8 cellular contexts compared by ENCODE assay signal in genomic region chr14:92121670-92122350, GRCh38. TPM values are rescaled to one million over a fixed set of nuclear protein-coding genes. Genes with fewer than 3 reads are reported as not detected.
DNase-seq lines count a peak whose midpoint lies in the region; ATAC-seq lines count a peak whose summit lies in the region.

Gene CPSF2, plus strand, starts transcription at chr14:92121969. Its CDS starts 9,016 bp downstream, at chr14:92130985.
Gene NDUFB1, minus strand, starts transcription at chr14:92121706. Its CDS starts 4,069 bp downstream, at chr14:92117637.

- H3K36me3 ChIP-seq in CD4-positive, CD25-positive, alpha-beta regulatory T cell (ENCODE audit: control insufficient read depth, insufficient read depth, low read length) = peaks cover 9% of the 10 kb centered on the region
- peaks cover 4% of the 10 kb centered on the region for H3K36me3 ChIP-seq in ectodermal cell (ENCODE audit: control insufficient read depth, insufficient read depth, low read length)

- H3K4me3 Mint-ChIP-seq in CD4-positive, CD25-positive, alpha-beta regulatory T cell = peak within 1 kb of the TSS; percentile 96 to 99 (median 98)

- 0% methylated on average over 55 of the region's 55 CpGs for WGBS in ectodermal cell, 2 experiments

- H3K9me3 ChIP-seq in CD4-positive, CD25-positive, alpha-beta regulatory T cell (ENCODE audit: control insufficient read depth in 2 of 2, low read length in 2 of 2) = no peaks in the 10 kb centered on the region
- no peaks in the 10 kb centered on the region for H3K9me3 ChIP-seq in ectodermal cell (ENCODE audit: control insufficient read depth, low read length)

- H3K4me1 ChIP-seq in CD4-positive, CD25-positive, alpha-beta regulatory T cell (ENCODE audit: control insufficient read depth, insufficient read depth, low read length, poor library complexity, severe bottlenecking) = peaks cover 45% of the 10 kb centered on the region
- peaks cover 5% of the 10 kb centered on the region for H3K4me1 ChIP-seq in ectodermal cell (ENCODE audit: control insufficient read depth, insufficient read depth, low read length)

- peak within 1 kb of the TSS; percentile 91 for H3K27ac ChIP-seq in CD4-positive, CD25-positive, alpha-beta regulatory T cell (ENCODE audit: insufficient read depth, low read length, poor library complexity, severe bottlenecking)
- peak within 1 kb of the TSS; percentile 97 for H3K27ac ChIP-seq in ectodermal cell (ENCODE audit: insufficient read depth, low read depth, low read length, poor library complexity, severe bottlenecking)

- H3K27me3 ChIP-seq in CD4-positive, CD25-positive, alpha-beta regulatory T cell (ENCODE audit: control insufficient read depth, insufficient read depth, low read length) = no peaks in the 10 kb centered on the region
- H3K27me3 ChIP-seq in ectodermal cell (ENCODE audit: control insufficient read depth, insufficient read depth, low read length, poor library complexity, severe bottlenecking) = no peaks in the 10 kb centered on the region

- peak; percentile 80 to 89 (median 89) for DNase-seq in CD4-positive, CD25-positive, alpha-beta regulatory T cell
- peak; percentile 75 for DNase-seq in NCI-H82 treated with DMSO at 0.1 percent for 48 hours (lab: John Stamatoyannopoulos, UW; ENCODE audit: unreplicated experiment)
- peak; percentile 62 to 79 for DNase-seq in activated CD8-positive, alpha-beta memory T cell treated with anti-CD3 and anti-CD28 coated beads for 1 hour (ENCODE audit: extremely low read depth in 1 of 2, low read depth in 1 of 2)
- peak; percentile 86 for DNase-seq in lung microvascular endothelial cell (ENCODE audit: low read depth in 2 of 2)
- peak; percentile 73 for DNase-seq in stimulated activated CD8-positive, alpha-beta memory T cell treated with anti-CD3 and anti-CD28 coated beads, Interleukin-12 subunit alpha, Interleukin-12 subunit beta, amount 100 ng/mL, for 1 hour (ENCODE audit: low read depth)

- peaks cover 0 to 2% (median 0%) of the 10 kb centered on the region in 7 donors for H3K9me3 Mint-ChIP-seq in CD4-positive, CD25-positive, alpha-beta regulatory T cell

- H3K4me3 ChIP-seq in CD4-positive, CD25-positive, alpha-beta regulatory T cell (ENCODE audit: low read depth, low read length) = peak within 1 kb of the TSS; percentile 95
- H3K4me3 ChIP-seq in ectodermal cell (ENCODE audit: insufficient read depth, low read depth, low read length) = peak within 1 kb of the TSS; percentile 78

- peak within 1 kb of the TSS; percentile 100 for H3K27ac Mint-ChIP-seq in CD4-positive, CD25-positive, alpha-beta regulatory T cell

- ATAC-seq in CD4-positive, CD25-positive, alpha-beta regulatory T cell (ENCODE audit: low read depth in 2 of 2) = peak; percentile 90 to 92
- peak; percentile 89 for ATAC-seq in GM19372 (IDR thresholded peaks at IDR 0.05; ENCODE audit: low read depth, unreplicated experiment)
- ATAC-seq in HG03521 (IDR thresholded peaks at IDR 0.05; ENCODE audit: unreplicated experiment) = peak; percentile 91

- H3K36me3 Mint-ChIP-seq in CD4-positive, CD25-positive, alpha-beta regulatory T cell = peaks cover 8% of the 10 kb centered on the region

- peaks cover 34 to 75% (median 51%) of the 10 kb centered on the region in 4 donors for H3K4me1 Mint-ChIP-seq in CD4-positive, CD25-positive, alpha-beta regulatory T cell

- no peaks in the 10 kb centered on the region for H3K27me3 Mint-ChIP-seq in CD4-positive, CD25-positive, alpha-beta regulatory T cell

RNA-seq across cellular contexts. Expression of gene CPSF2, which starts in this region (rescaled TPM):
- 33.9 TPM for total RNA-seq in CD4-positive, CD25-positive, alpha-beta regulatory T cell
- 10 to 100 TPM; 34.1 to 48.8 (median 37.3) TPM for polyA plus RNA-seq in CD4-positive, CD25-positive, alpha-beta regulatory T cell
- 83.1 TPM for polyA plus RNA-seq in ectodermal cell (2013, experiment 1 of 4)
- polyA plus RNA-seq in ectodermal cell (2013, experiment 2 of 4) = 99.1 TPM
- 49.9 TPM for polyA plus RNA-seq in ectodermal cell (2013, experiment 3 of 4)
- polyA plus RNA-seq in ectodermal cell (2013, experiment 4 of 4) = 52.8 TPM
- total RNA-seq in lung microvascular endothelial cell = 17.2 and 18.5 TPM in 2 replicates

RNA-seq across cellular contexts. Expression of gene NDUFB1, which starts in this region (rescaled TPM):
- total RNA-seq in CD4-positive, CD25-positive, alpha-beta regulatory T cell = 54.8 TPM
- polyA plus RNA-seq in CD4-positive, CD25-positive, alpha-beta regulatory T cell = 100 to 1,000 TPM; 390 to 471 (median 424) TPM
- polyA plus RNA-seq in ectodermal cell (2013, experiment 1 of 4) = 148 TPM
- 159 TPM for polyA plus RNA-seq in ectodermal cell (2013, experiment 2 of 4)
- 200 TPM for polyA plus RNA-seq in ectodermal cell (2013, experiment 3 of 4)
- polyA plus RNA-seq in ectodermal cell (2013, experiment 4 of 4) = 194 TPM
- 318 and 327 TPM in 2 replicates for total RNA-seq in lung microvascular endothelial cell

Comparison
In these comparisons a context has a peak if more than half of its experiments do, and no peak if none do; other contexts are left out.
1. Peak in every context shown above with its lines: DNase-seq, ATAC-seq, H3K4me3 ChIP-seq and H3K27ac ChIP-seq.